ENCODE assay signal across 14 cellular contexts in genomic region chr6:44779130-44779826, GRCh38.
DNase-seq lines count a peak whose midpoint lies in the region; ATAC-seq and TF ChIP-seq lines count a peak whose summit lies in the region.
"Had no signal": no experiment of that assay in that cellular context is flagged by ENCODE, and none has a peak within 500 bp of the region (broad histone marks: within the 10 kb centered on the region; RNA-seq: fewer than 3 reads in every experiment).

No MANE protein-coding gene starts in this region.

- intact Hi-C loops in lower lobe of right lung (cut with DNase I) = no loop called here

- H3K9me3 ChIP-seq in lower lobe of right lung = peaks cover 4% of the 10 kb centered on the region

- H3K27ac ChIP-seq in lower lobe of right lung = no peak overlapping the region

- DNase-seq in lower lobe of right lung (peak; percentile 51), NCI-H1930 (lab: John Stamatoyannopoulos, UW) (no peak), HuH-7.5 (ENCODE audit: low spot score) (no peak), SW 1271 (lab: John Stamatoyannopoulos, UW) (no peak)
- DNase-seq in stimulated activated naive CD4-positive, alpha-beta T cell treated with Interleukin-2 at 50 U/mL for 16 hours (lab: John Stamatoyannopoulos, UW) = no peak
- DNase-seq: activated CD4-positive, alpha-beta T cell treated with anti-CD3 and anti-CD28 coated beads, Interleukin-2, amount 50 U/mL, for 4 hours; activated naive CD4-positive, alpha-beta T cell treated with anti-CD3 and anti-CD28 coated beads for 36 hours; CD4-positive, alpha-beta T cell; naive thymus-derived CD8-positive, alpha-beta T cell; NCI-H1092; NCI-H69 had no signal

- ATAC-seq in GM18502 (IDR thresholded peaks at IDR 0.05; ENCODE audit: poor library complexity, unreplicated experiment) (peak; percentile 75), GM21447 (IDR thresholded peaks at IDR 0.05; ENCODE audit: unreplicated experiment) (peak; percentile 39), HG03442 (IDR thresholded peaks at IDR 0.05; ENCODE audit: unreplicated experiment) (peak; percentile 75), lower lobe of right lung (peak; percentile 55 to 79)
- ATAC-seq: naive thymus-derived CD8-positive, alpha-beta T cell had no signal

- no peaks in the 10 kb centered on the region for H3K27me3 ChIP-seq in lower lobe of right lung (ENCODE audit: low read depth)

- H3K4me1 ChIP-seq in lower lobe of right lung = no peaks in the 10 kb centered on the region

- H3K4me3 ChIP-seq in lower lobe of right lung = no peak overlapping the region

- no peaks in the 10 kb centered on the region for H3K36me3 ChIP-seq in lower lobe of right lung

- TF ChIP-seq CTCF in lower lobe of right lung (IDR thresholded peaks at IDR 0.05) = no peak
